Comparison of ENCODE assay signal across 1 cellular context in the genomic region with DNA sequence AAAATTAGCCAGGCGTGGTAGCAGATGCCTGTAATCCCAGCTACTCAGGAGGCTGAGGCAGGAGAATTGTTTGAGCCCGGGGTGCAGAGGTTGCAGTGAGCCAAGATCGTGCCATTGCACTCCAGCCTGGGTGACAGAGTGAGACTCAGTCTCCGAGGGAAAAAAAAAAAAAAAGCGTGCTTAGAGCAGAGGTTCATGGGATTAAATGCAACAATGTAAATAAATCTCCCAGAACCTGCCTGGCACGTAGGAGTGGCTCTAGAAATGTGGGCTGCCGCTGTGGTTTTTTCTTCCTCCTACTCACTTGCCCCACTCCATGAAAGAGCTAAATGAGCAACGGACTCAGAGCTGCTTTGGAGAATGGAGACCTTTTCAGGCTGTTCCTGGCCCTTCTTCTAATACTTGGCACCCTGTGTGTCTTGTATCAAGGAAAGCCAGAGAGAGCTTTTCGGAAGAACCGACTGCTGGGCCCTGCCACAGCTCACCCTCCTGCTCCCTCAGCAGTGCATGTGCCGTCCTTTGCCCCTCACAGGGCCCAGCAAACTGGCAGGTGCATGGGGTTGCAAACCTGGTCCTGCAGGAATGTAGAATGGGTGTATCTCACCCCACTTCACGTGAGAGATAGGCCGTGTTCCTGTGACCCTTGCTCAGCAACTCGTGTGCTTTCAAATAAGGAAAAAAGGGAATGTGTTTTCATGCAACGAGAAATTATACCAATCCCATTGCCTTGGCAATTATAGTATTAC.
A peak's percentile ranks its signal among the peaks of the same experiment; 100 is the strongest.
TF ChIP-seq lines count a peak whose summit lies in the region.

No MANE protein-coding gene starts in this region.

TF ChIP-seq in K562, 482 proteins besides CTCF, POLR2A, EP300 and RAD21 (continued from another document and continues in another):
- TF ChIP-seq KAT7 (CRISPR knock-in tag; IDR thresholded peaks at IDR 0.05; ENCODE audit: borderline replicate concordance) (no peak; the same call in 1 of the 2 replicates), CREB1 (IDR thresholded peaks at IDR 0.05) (no peak), CREB1 (CRISPR knock-in tag; IDR thresholded peaks at IDR 0.05) (no peak), DLX4 (CRISPR knock-in tag; IDR thresholded peaks at IDR 0.05) (no peak), TCF3 (CRISPR knock-in tag; IDR thresholded peaks at IDR 0.05) (no peak), MYBL2 (IDR thresholded peaks at IDR 0.05; ENCODE audit: low read depth) (no peak), MYBL2 (CRISPR knock-in tag; IDR thresholded peaks at IDR 0.05; ENCODE audit: borderline replicate concordance) (no peak), PHF21A (IDR thresholded peaks at IDR 0.05; ENCODE audit: borderline replicate concordance, low read depth) (no peak), NFXL1 (CRISPR knock-in tag; IDR thresholded peaks at IDR 0.05) (no peak), ZNF134 (CRISPR knock-in tag; conservative IDR thresholded peaks at IDR 0.05) (0 out of 2 replicates have a peak, but pooled peaks have one; percentile 28), ZBTB8A (IDR thresholded peaks at IDR 0.05; ENCODE audit: partially characterized antibody) (no peak), RAD51 (IDR thresholded peaks at IDR 0.05; ENCODE audit: borderline replicate concordance, low read depth) (0 out of 2 replicates have a peak, but pooled peaks have one; percentile 18), SRSF7 (optimal IDR thresholded peaks at IDR 0.05; ENCODE audit: low read depth, low read length) (no peak), KDM1A (IDR thresholded peaks at IDR 0.05) (peak in 1 of 2 experiments; percentile 6; a peak in 1 of 4 replicates), E2F3 (CRISPR knock-in tag; IDR thresholded peaks at IDR 0.05) (no peak), SMARCA5 (IDR thresholded peaks at IDR 0.05) (0 out of 2 replicates have a peak, but pooled peaks have one; percentile 22), ZNF124 (CRISPR knock-in tag; IDR thresholded peaks at IDR 0.05) (no peak), SMARCE1 (IDR thresholded peaks at IDR 0.05) (peak; percentile 18; the same call in 1 of the 2 replicates), SRSF3 (IDR thresholded peaks at IDR 0.05; ENCODE audit: insufficient read depth, low read length) (no peak), DMBX1 (CRISPR knock-in tag; IDR thresholded peaks at IDR 0.05; ENCODE audit: borderline replicate concordance) (0 out of 2 replicates have a peak, but pooled peaks have one; percentile 28), FOXK2 (conservative IDR thresholded peaks at IDR 0.05 in 1 of 2, IDR thresholded peaks at IDR 0.05 in 1 of 2; ENCODE audit: low read depth in 2 of 2) (no peak), TEAD4 (IDR thresholded peaks at IDR 0.05; ENCODE audit: low read length) (peak; percentile 13; the same call in 1 of the 2 replicates), TEAD4 (CRISPR knock-in tag; IDR thresholded peaks at IDR 0.05; ENCODE audit: borderline replicate concordance) (no peak), MAZ (CRISPR knock-in tag; conservative IDR thresholded peaks at IDR 0.05 in 1 of 2, IDR thresholded peaks at IDR 0.05 in 1 of 2) (peak in 1 of 2 experiments; percentile 42; a peak in 2 of 4 replicates), ZNF239 (CRISPR knock-in tag; IDR thresholded peaks at IDR 0.05) (no peak), NCOA1 (IDR thresholded peaks at IDR 0.05; ENCODE audit: low read depth) (no peak), MAX (CRISPR knock-in tag; IDR thresholded peaks at IDR 0.05) (peak; percentile 49), E2F8 (IDR thresholded peaks at IDR 0.05; ENCODE audit: low read depth, partially characterized antibody) (peak; percentile 34), PREB (CRISPR knock-in tag; IDR thresholded peaks at IDR 0.05) (no peak), PYGO2 (tag; IDR thresholded peaks at IDR 0.05) (no peak), SRF (CRISPR knock-in tag; IDR thresholded peaks at IDR 0.05) (no peak), HOXB6 (CRISPR knock-in tag; IDR thresholded peaks at IDR 0.05; ENCODE audit: borderline replicate concordance) (no peak), NFIC (IDR thresholded peaks at IDR 0.05) (no peak), FIP1L1 (IDR thresholded peaks at IDR 0.05; ENCODE audit: low read depth, low read length, poor library complexity, severe bottlenecking) (no peak)
- TF ChIP-seq, protein P1, sequence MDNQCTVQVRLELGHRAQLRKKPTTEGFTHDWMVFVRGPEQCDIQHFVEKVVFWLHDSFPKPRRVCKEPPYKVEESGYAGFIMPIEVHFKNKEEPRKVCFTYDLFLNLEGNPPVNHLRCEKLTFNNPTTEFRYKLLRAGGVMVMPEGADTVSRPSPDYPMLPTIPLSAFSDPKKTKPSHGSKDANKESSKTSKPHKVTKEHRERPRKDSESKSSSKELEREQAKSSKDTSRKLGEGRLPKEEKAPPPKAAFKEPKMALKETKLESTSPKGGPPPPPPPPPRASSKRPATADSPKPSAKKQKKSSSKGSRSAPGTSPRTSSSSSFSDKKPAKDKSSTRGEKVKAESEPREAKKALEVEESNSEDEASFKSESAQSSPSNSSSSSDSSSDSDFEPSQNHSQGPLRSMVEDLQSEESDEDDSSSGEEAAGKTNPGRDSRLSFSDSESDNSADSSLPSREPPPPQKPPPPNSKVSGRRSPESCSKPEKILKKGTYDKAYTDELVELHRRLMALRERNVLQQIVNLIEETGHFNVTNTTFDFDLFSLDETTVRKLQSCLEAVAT (IDR thresholded peaks at IDR 0.05) = no peak
- TF ChIP-seq, protein P2, sequence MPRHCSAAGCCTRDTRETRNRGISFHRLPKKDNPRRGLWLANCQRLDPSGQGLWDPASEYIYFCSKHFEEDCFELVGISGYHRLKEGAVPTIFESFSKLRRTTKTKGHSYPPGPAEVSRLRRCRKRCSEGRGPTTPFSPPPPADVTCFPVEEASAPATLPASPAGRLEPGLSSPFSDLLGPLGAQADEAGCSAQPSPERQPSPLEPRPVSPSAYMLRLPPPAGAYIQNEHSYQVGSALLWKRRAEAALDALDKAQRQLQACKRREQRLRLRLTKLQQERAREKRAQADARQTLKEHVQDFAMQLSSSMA (CRISPR knock-in tag; IDR thresholded peaks at IDR 0.05) = no peak
- TF ChIP-seq, protein P3, sequence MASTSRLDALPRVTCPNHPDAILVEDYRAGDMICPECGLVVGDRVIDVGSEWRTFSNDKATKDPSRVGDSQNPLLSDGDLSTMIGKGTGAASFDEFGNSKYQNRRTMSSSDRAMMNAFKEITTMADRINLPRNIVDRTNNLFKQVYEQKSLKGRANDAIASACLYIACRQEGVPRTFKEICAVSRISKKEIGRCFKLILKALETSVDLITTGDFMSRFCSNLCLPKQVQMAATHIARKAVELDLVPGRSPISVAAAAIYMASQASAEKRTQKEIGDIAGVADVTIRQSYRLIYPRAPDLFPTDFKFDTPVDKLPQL (IDR thresholded peaks at IDR 0.05; ENCODE audit: extremely low read depth, insufficient read length) = no peak
- TF ChIP-seq, protein P4, sequence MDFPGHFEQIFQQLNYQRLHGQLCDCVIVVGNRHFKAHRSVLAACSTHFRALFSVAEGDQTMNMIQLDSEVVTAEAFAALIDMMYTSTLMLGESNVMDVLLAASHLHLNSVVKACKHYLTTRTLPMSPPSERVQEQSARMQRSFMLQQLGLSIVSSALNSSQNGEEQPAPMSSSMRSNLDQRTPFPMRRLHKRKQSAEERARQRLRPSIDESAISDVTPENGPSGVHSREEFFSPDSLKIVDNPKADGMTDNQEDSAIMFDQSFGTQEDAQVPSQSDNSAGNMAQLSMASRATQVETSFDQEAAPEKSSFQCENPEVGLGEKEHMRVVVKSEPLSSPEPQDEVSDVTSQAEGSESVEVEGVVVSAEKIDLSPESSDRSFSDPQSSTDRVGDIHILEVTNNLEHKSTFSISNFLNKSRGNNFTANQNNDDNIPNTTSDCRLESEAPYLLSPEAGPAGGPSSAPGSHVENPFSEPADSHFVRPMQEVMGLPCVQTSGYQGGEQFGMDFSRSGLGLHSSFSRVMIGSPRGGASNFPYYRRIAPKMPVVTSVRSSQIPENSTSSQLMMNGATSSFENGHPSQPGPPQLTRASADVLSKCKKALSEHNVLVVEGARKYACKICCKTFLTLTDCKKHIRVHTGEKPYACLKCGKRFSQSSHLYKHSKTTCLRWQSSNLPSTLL (IDR thresholded peaks at IDR 0.05) = no peak
- TF ChIP-seq, protein P5, sequence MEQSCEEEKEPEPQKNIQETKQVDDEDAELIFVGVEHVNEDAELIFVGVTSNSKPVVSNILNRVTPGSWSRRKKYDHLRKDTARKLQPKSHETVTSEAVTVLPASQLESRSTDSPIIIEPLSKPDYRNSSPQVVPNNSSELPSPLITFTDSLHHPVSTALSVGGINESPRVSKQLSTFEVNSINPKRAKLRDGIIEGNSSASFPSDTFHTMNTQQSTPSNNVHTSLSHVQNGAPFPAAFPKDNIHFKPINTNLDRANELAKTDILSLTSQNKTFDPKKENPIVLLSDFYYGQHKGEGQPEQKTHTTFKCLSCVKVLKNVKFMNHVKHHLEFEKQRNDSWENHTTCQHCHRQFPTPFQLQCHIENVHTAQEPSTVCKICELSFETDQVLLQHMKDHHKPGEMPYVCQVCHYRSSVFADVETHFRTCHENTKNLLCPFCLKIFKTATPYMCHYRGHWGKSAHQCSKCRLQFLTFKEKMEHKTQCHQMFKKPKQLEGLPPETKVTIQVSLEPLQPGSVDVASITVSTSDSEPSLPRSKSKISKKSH (CRISPR knock-in tag; IDR thresholded peaks at IDR 0.05) = no peak
- TF ChIP-seq, protein P6, sequence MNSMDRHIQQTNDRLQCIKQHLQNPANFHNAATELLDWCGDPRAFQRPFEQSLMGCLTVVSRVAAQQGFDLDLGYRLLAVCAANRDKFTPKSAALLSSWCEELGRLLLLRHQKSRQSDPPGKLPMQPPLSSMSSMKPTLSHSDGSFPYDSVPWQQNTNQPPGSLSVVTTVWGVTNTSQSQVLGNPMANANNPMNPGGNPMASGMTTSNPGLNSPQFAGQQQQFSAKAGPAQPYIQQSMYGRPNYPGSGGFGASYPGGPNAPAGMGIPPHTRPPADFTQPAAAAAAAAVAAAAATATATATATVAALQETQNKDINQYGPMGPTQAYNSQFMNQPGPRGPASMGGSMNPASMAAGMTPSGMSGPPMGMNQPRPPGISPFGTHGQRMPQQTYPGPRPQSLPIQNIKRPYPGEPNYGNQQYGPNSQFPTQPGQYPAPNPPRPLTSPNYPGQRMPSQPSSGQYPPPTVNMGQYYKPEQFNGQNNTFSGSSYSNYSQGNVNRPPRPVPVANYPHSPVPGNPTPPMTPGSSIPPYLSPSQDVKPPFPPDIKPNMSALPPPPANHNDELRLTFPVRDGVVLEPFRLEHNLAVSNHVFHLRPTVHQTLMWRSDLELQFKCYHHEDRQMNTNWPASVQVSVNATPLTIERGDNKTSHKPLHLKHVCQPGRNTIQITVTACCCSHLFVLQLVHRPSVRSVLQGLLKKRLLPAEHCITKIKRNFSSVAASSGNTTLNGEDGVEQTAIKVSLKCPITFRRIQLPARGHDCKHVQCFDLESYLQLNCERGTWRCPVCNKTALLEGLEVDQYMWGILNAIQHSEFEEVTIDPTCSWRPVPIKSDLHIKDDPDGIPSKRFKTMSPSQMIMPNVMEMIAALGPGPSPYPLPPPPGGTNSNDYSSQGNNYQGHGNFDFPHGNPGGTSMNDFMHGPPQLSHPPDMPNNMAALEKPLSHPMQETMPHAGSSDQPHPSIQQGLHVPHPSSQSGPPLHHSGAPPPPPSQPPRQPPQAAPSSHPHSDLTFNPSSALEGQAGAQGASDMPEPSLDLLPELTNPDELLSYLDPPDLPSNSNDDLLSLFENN (IDR thresholded peaks at IDR 0.05; ENCODE audit: low read depth in 2 of 2, low read length in 2 of 2) = no peak
- TF ChIP-seq, protein P7, sequence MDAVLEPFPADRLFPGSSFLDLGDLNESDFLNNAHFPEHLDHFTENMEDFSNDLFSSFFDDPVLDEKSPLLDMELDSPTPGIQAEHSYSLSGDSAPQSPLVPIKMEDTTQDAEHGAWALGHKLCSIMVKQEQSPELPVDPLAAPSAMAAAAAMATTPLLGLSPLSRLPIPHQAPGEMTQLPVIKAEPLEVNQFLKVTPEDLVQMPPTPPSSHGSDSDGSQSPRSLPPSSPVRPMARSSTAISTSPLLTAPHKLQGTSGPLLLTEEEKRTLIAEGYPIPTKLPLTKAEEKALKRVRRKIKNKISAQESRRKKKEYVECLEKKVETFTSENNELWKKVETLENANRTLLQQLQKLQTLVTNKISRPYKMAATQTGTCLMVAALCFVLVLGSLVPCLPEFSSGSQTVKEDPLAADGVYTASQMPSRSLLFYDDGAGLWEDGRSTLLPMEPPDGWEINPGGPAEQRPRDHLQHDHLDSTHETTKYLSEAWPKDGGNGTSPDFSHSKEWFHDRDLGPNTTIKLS (IDR thresholded peaks at IDR 0.05; ENCODE audit: borderline replicate concordance, low read depth) = no peak
